ENCODE assay signal across 8 cellular contexts in genomic region chr1:168321945-168322344, GRCh38. TPM values are rescaled to one million over a fixed set of nuclear protein-coding genes. Genes with fewer than 3 reads are reported as not detected.
A peak's percentile ranks its signal among the peaks of the same experiment; 100 is the strongest.
DNase-seq lines count a peak whose midpoint lies in the region; TF ChIP-seq lines count a peak whose summit lies in the region.

No MANE protein-coding gene starts in this region.

- H3K9ac ChIP-seq in smooth muscle cell (ENCODE audit: low read depth), result no peak overlapping the region

- POLR2A ChIA-PET in OCI-LY7 (lab: Charles Lee), result interaction anchor here (0.8 kb wide), 1 partner anchor 20 kb away, joined by 3 read pairs; no protein-coding TSS in a partner anchor

- H3K9me3 ChIP-seq in OCI-LY7 (ENCODE audit: low read length) (no peaks in the 10 kb centered on the region), smooth muscle cell (replicated peaks; ENCODE audit: low read depth) (no peaks in the 10 kb centered on the region)

- peaks cover 6% of the 10 kb centered on the region for H3F3A ChIP-seq in smooth muscle cell (ENCODE audit: low read depth)

- CTCF ChIA-PET in OCI-LY7 (lab: Charles Lee; ENCODE audit: unreplicated experiment), result no interaction called here

- intact Hi-C loops in OCI-LY7 (cut with micrococcal nuclease; ENCODE audit: unreplicated experiment), result no loop called here

- H3K36me3 ChIP-seq in OCI-LY7 (ENCODE audit: insufficient read depth, low read length) (no peaks in the 10 kb centered on the region), smooth muscle cell (ENCODE audit: low read depth) (no peaks in the 10 kb centered on the region)

- H3K79me2 ChIP-seq in OCI-LY7 (ENCODE audit: insufficient read depth, low read depth, low read length) (no peaks in the 10 kb centered on the region), smooth muscle cell (ENCODE audit: low read depth) (no peaks in the 10 kb centered on the region)

- TF ChIP-seq CTCF in AG09309 (IDR thresholded peaks at IDR 0.05; ENCODE audit: control insufficient read depth, insufficient read depth, low read depth, low read length, missing control alignments) (peak; percentile 63), GM20000 (IDR thresholded peaks at IDR 0.05; ENCODE audit: extremely low read depth, missing control alignments) (no peak), OCI-LY7 (conservative IDR thresholded peaks at IDR 0.05; ENCODE audit: low read length) (peak; percentile 58), fibroblast of pulmonary artery (IDR thresholded peaks at IDR 0.05; ENCODE audit: low read length, missing control alignments) (peak; percentile 68), smooth muscle cell (IDR thresholded peaks at IDR 0.05; ENCODE audit: borderline replicate concordance, insufficient read depth, poor library complexity, severe bottlenecking) (no peak)

- H3K4me2 ChIP-seq in OCI-LY7 (ENCODE audit: low read length), result no peak overlapping the region
- H3K4me2 ChIP-seq in smooth muscle cell, result no peak overlapping the region

- no peak overlapping the region for H2AFZ ChIP-seq in OCI-LY7 (ENCODE audit: low read length)
- no peak overlapping the region for H2AFZ ChIP-seq in smooth muscle cell (ENCODE audit: low read depth)

- H3K4me3 ChIP-seq in AG09309 (ENCODE audit: control insufficient read depth, low read depth, low read length), result no peak overlapping the region
- no peak overlapping the region for H3K4me3 ChIP-seq in OCI-LY7 (ENCODE audit: low read depth, low read length, poor library complexity, severe bottlenecking)
- H3K4me3 ChIP-seq in fibroblast of pulmonary artery (replicated peaks; ENCODE audit: low read depth, low read length), result no peak overlapping the region
- H3K4me3 ChIP-seq in smooth muscle cell, result no peak overlapping the region

- H3K27me3 ChIP-seq in smooth muscle cell (ENCODE audit: low read depth), result no peaks in the 10 kb centered on the region

- 86% methylated on average over 1 of the region's 1 CpG for WGBS in smooth muscle cell (ENCODE audit: low lambda C conversion rate)

- no peak overlapping the region for H3K27ac ChIP-seq in OCI-LY7 (ENCODE audit: low read depth, low read length, poor library complexity, severe bottlenecking)
- no peak overlapping the region for H3K27ac ChIP-seq in smooth muscle cell (ENCODE audit: low read depth)

- no peaks in the 10 kb centered on the region for H3K9me2 ChIP-seq in OCI-LY7 (ENCODE audit: insufficient read depth, low read length)

- DNase-seq in AG09309 (ENCODE audit: low read depth), result no peak
- DNase-seq in GM20000 (ENCODE audit: low spot score), result peak; percentile 34
- peak; percentile 14 for DNase-seq in OCI-LY7 (ENCODE audit: low spot score)
- peak; percentile 76 for DNase-seq in fibroblast of pulmonary artery (ENCODE audit: low read depth)
- DNase-seq in stimulated activated CD4-positive, alpha-beta T cell treated with anti-CD3 and anti-CD28 coated beads, Interleukin-2, amount 100 ng/mL, for 48 hours, result no peak
- no peak for DNase-seq in activated effector memory CD4-positive, alpha-beta T cell treated with anti-CD3 and anti-CD28 coated beads, Interleukin-2, amount 50 U/mL, for 16 hours
- DNase-seq in DMS79 treated with DMSO at 0.1 percent for 48 hours (lab: John Stamatoyannopoulos, UW), result no peak
- DNase-seq in smooth muscle cell (lab: John Stamatoyannopoulos, UW; ENCODE audit: unreplicated experiment), result no peak

- H3K4me1 ChIP-seq in OCI-LY7 (ENCODE audit: insufficient read depth, low read length, poor library complexity, severe bottlenecking) (no peaks in the 10 kb centered on the region), smooth muscle cell (ENCODE audit: low read depth) (peaks cover 13% of the 10 kb centered on the region)

- H4K20me1 ChIP-seq in OCI-LY7 (ENCODE audit: insufficient read depth, low read length) (no peaks in the 10 kb centered on the region), smooth muscle cell (ENCODE audit: low read depth) (no peaks in the 10 kb centered on the region)

- BruUV-seq in OCI-LY7 (replicated peaks; lab: Mats Ljungman, UMichigan), result no TSS peak

RNA-seq across cellular contexts. Expression of gene TBX19, which starts 41.3 kb away (rescaled TPM):
- total RNA-seq in OCI-LY7 (2014; rRNA removed; shearing (Covaris generic)), result 0.22 and 0.23 TPM in 2 replicates
- total RNA-seq in OCI-LY7 (2022) (0.37 and 0.74 TPM in 2 replicates), smooth muscle cell (0.72 and 3.9 TPM in 2 replicates)
- polyA plus RNA-seq in smooth muscle cell, result 0.40 and 0.47 TPM in 2 replicates

Comparison
In these comparisons a context has a peak if more than half of its experiments do, and no peak if none do; other contexts are left out.
1. DNase-seq: peak in GM20000 (single experiment), OCI-LY7 (single experiment) and fibroblast of pulmonary artery (single experiment); none in AG09309 (single experiment), stimulated activated CD4-positive, alpha-beta T cell treated with anti-CD3 and anti-CD28 coated beads, Interleukin-2, amount 100 ng/mL, for 48 hours (0 of 2), activated effector memory CD4-positive, alpha-beta T cell treated with anti-CD3 and anti-CD28 coated beads, Interleukin-2, amount 50 U/mL, for 16 hours (single experiment), DMS79 treated with DMSO at 0.1 percent for 48 hours (single experiment) and smooth muscle cell (single experiment).
2. CTCF ChIP-seq: peak in AG09309 (single experiment), OCI-LY7 (single experiment) and fibroblast of pulmonary artery (single experiment); none in GM20000 (single experiment) and smooth muscle cell (single experiment).